In the genomic region with DNA sequence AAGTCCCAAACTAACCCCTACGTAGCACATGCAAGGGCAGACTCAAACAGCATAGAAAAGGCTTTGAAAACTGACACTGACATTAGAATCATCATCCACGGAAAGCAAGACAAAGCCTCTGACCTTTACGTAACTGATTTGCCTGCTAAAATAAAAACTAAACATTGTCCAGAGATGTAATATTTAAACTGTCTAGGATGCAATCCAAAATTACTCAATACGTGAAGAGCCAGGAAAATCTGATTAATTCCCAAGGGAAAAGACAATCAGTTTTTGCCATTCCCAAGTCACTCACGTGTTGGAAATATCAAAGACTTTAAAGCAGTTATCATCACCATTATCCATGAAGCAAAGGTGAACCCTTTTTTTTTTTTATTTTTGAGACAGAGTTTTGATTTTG, we compare ENCODE assay signal across 16 cellular contexts. TPM values are rescaled to one million over a fixed set of nuclear protein-coding genes. Genes with fewer than 3 reads are reported as not detected.
DNase-seq lines count a peak whose midpoint lies in the region; ATAC-seq, FAIRE-seq and TF ChIP-seq lines count a peak whose summit lies in the region.
"Had no signal": no experiment of that assay in that cellular context is flagged by ENCODE, and none has a peak within 500 bp of the region (broad histone marks: within the 10 kb centered on the region; RNA-seq: fewer than 3 reads in every experiment).

No MANE protein-coding gene starts in this region.

- no peak overlapping the region for H3K27ac ChIP-seq in right lobe of liver
- no peak overlapping the region for H3K27ac ChIP-seq in HepG2 (ENCODE audit: extremely low read length, insufficient read depth, low read length)
- H3K27ac ChIP-seq: 22Rv1, A549, BLaER1 had no signal

- no peak overlapping the region for H3K9ac ChIP-seq in HepG2 (ENCODE audit: insufficient read depth, low read depth, low read length)
- H3K9ac ChIP-seq: BLaER1 had no signal

- no peak overlapping the region for H3K4me3 ChIP-seq in right lobe of liver
- no peak overlapping the region for H3K4me3 ChIP-seq in HepG2 (replicated peaks in 1 of 3; ENCODE audit: insufficient read depth in 1 of 3, low read depth in 2 of 3, low read length in 3 of 3)
- no peak overlapping the region for H3K4me3 ChIP-seq in fibroblast of the aortic adventitia (ENCODE audit: low read depth, low read length)
- H3K4me3 ChIP-seq: A549, BLaER1, HAP-1 had no signal

- H4K20me1 ChIP-seq in HepG2 (ENCODE audit: insufficient read depth, low read length), result no peaks in the 10 kb centered on the region
- H4K20me1 ChIP-seq: BLaER1 had no signal

- no peak for TF ChIP-seq CTCF in right lobe of liver (IDR thresholded peaks at IDR 0.05)
- no peak for TF ChIP-seq CTCF in HepG2 (CRISPR knock-in tag; IDR thresholded peaks at IDR 0.05)
- TF ChIP-seq CTCF in fibroblast of the aortic adventitia (IDR thresholded peaks at IDR 0.05; ENCODE audit: insufficient read depth, low read length), result no peak
- TF ChIP-seq CTCF in osteocyte (IDR thresholded peaks at IDR 0.05), result no peak
- TF ChIP-seq CTCF in CD14-positive monocyte (IDR thresholded peaks at IDR 0.05), result no peak

- no peak overlapping the region for H2AFZ ChIP-seq in HepG2 (ENCODE audit: low read length)

- H3K9me3 Mint-ChIP-seq in osteocyte (ENCODE audit: unreplicated experiment) (no peaks in the 10 kb centered on the region), CD14-positive monocyte (peaks cover 0 to 6% (median under 1%) of the 10 kb centered on the region in 7 donors)
- H3K9me3 Mint-ChIP-seq: CD8-positive, alpha-beta T cell had no signal

- H3K4me1 ChIP-seq in right lobe of liver, result no peaks in the 10 kb centered on the region
- no peaks in the 10 kb centered on the region for H3K4me1 ChIP-seq in HepG2 (ENCODE audit: insufficient read depth, low read length)
- H3K4me1 ChIP-seq: A549, HAP-1 had no signal

- H3K36me3 ChIP-seq in right lobe of liver, result no peaks in the 10 kb centered on the region
- no peaks in the 10 kb centered on the region for H3K36me3 ChIP-seq in HepG2 (replicated peaks in 1 of 2; ENCODE audit: control insufficient read depth in 1 of 2, insufficient read depth in 2 of 2, low read length in 2 of 2)
- H3K36me3 ChIP-seq: BLaER1, HAP-1 had no signal

- H3K4me3 Mint-ChIP-seq in osteocyte (ENCODE audit: unreplicated experiment) (no peak overlapping the region), CD14-positive monocyte (no peak overlapping the region)
- H3K4me3 Mint-ChIP-seq: CD8-positive, alpha-beta T cell had no signal

- H3K79me2 ChIP-seq in HepG2 (ENCODE audit: insufficient read depth, low read length), result no peaks in the 10 kb centered on the region

- ATAC-seq in right lobe of liver (peak in 3 of 4 donors; percentile 41 to 67 (median 56)), HepG2 (no peak)
- ATAC-seq: A549; CD8-positive, alpha-beta T cell had no signal

- H3K27ac Mint-ChIP-seq in osteocyte (ENCODE audit: unreplicated experiment) (no peak overlapping the region), CD14-positive monocyte (no peak overlapping the region)
- H3K27ac Mint-ChIP-seq: CD8-positive, alpha-beta T cell had no signal

- FAIRE-seq in HepG2 (lab: Jason Lieb, UNC), result no peak
- FAIRE-seq: A549, H1 had no signal

- TF ChIP-seq EP300 in HepG2 (IDR thresholded peaks at IDR 0.05; ENCODE audit: low read depth in 2 of 2, low read length in 2 of 2) (no peak), HepG2 (CRISPR knock-in tag; IDR thresholded peaks at IDR 0.05; ENCODE audit: borderline replicate concordance) (no peak)

- H3K27me3 ChIP-seq in right lobe of liver (no peaks in the 10 kb centered on the region), HepG2 (ENCODE audit: control insufficient read depth in 1 of 2, insufficient read depth in 2 of 2, low read length in 2 of 2) (0 out of 5 replicates have a peak, but pooled peaks cover 0 to 1% of the 10 kb centered on the region in 2 experiments)
- H3K27me3 ChIP-seq: BLaER1 had no signal

- TF ChIP-seq POLR2A in right lobe of liver (IDR thresholded peaks at IDR 0.05) (no peak), HepG2 (IDR thresholded peaks at IDR 0.05; ENCODE audit: insufficient read depth in 1 of 2, low read depth in 2 of 2, low read length in 2 of 2) (no peak)

- no peaks in the 10 kb centered on the region for H3K4me1 Mint-ChIP-seq in osteocyte (ENCODE audit: unreplicated experiment)
- H3K4me1 Mint-ChIP-seq in CD14-positive monocyte, result peaks cover 2% of the 10 kb centered on the region

- 22% methylated on average over 5 of the region's 5 CpGs for WGBS in right lobe of liver (ENCODE audit: insufficient coverage, low coverage, low lambda C conversion rate, missing lambda C conversion rate)
- WGBS in HepG2 (ENCODE audit: low lambda C conversion rate), result 13% methylated on average over 5 of the region's 5 CpGs

- POLR2A ChIA-PET in HepG2 (lab: Yijun Ruan, JAX), result no interaction called here

- DNase-seq in right lobe of liver (no peak), HepG2 (ENCODE audit: low spot score) (no peak), fibroblast of the aortic adventitia (ENCODE audit: low read depth) (peak; percentile 43), osteocyte (ENCODE audit: extremely low spot score, unreplicated experiment) (peak; percentile 7), H4 (ENCODE audit: low spot score) (no peak), NCI-H446 treated with DMSO at 0.1 percent for 48 hours (lab: John Stamatoyannopoulos, UW) (no peak), CD14-positive monocyte (ENCODE audit: low spot score) (no peak)
- DNase-seq: Calu3; CD8-positive, alpha-beta T cell; DMS79 treated with DMSO at 0.1 percent for 48 hours; GF-D8 had no signal

- no TSS peak for BruUV-seq in HepG2 (replicated peaks; lab: Mats Ljungman, UMichigan)

- peaks cover 36% of the 10 kb centered on the region for H3K27me3 Mint-ChIP-seq in osteocyte (ENCODE audit: unreplicated experiment)
- peaks cover 14 to 26% (median 14%) of the 10 kb centered on the region in 3 donors for H3K27me3 Mint-ChIP-seq in CD14-positive monocyte (ENCODE audit: low read depth in 3 of 3)

- H3K9me3 ChIP-seq in right lobe of liver (no peaks in the 10 kb centered on the region), HepG2 (ENCODE audit: low read length) (no peaks in the 10 kb centered on the region)
- H3K9me3 ChIP-seq: A549, BLaER1, HAP-1 had no signal

- TF ChIP-seq RAD21 in HepG2 (CRISPR knock-in tag; IDR thresholded peaks at IDR 0.05), result no peak

- CTCF ChIA-PET in HepG2 (lab: Yijun Ruan, JAX; ENCODE audit: low intra/inter-chr PET ratio, low total read pairs), result no interaction called here

- H3K4me2 ChIP-seq in HepG2 (ENCODE audit: low read depth, low read length), result no peak overlapping the region
- H3K4me2 ChIP-seq: A549, BLaER1 had no signal

- in situ Hi-C loops in HepG2 (cut with HindIII; ENCODE audit: extremely low pct_ligation_motif_present, low pct_unique_long_range_greater_than_20kb), result no loop called here

- intact Hi-C loops in right lobe of liver (cut with DNase I) (no loop called here), HepG2 (cut with micrococcal nuclease; ENCODE audit: unreplicated experiment) (no loop called here), CD14-positive monocyte (cut with micrococcal nuclease) (no loop called here)

- no peaks in the 10 kb centered on the region for H3K36me3 Mint-ChIP-seq in osteocyte (ENCODE audit: unreplicated experiment)
- H3K36me3 Mint-ChIP-seq in CD14-positive monocyte, result no peaks in the 10 kb centered on the region
- H3K36me3 Mint-ChIP-seq: CD8-positive, alpha-beta T cell had no signal

RNA-seq across cellular contexts. Expression of a gene that starts 13.3 kb away (rescaled TPM):
- total RNA-seq in right lobe of liver (not detected), HepG2 (2016; rRNA removed; fragmentation: Illumina TruSeq; extraction: Trizol) (not detected in 2 replicates), fibroblast of the aortic adventitia (ENCODE audit: low replicate concordance) (not detected in 2 replicates), osteocyte (not detected in 2 replicates)
- not detected in 2 replicates for total RNA-seq in HepG2 (2016; cell fraction: cytosol; rRNA removed; fragmentation: Illumina TruSeq; extraction: Trizol; ENCODE audit: low read depth)
- not detected in 2 replicates for total RNA-seq in HepG2 (2016; cell fraction: insoluble cytoplasmic fraction; rRNA removed; fragmentation: Illumina TruSeq; extraction: Trizol)
- not detected in 2 replicates for total RNA-seq in HepG2 (2016; cell fraction: membrane; rRNA removed; fragmentation: Illumina TruSeq; extraction: Trizol)
- total RNA-seq in HepG2 (2016; cell fraction: nucleus; rRNA removed; fragmentation: Illumina TruSeq; extraction: Trizol), result not detected in 2 replicates
- polyA plus RNA-seq in HepG2 (2011; rRNA removed) (not detected in 2 replicates), CD14-positive monocyte (not detected)
- polyA plus RNA-seq in HepG2 (2011; cell fraction: cytosol; rRNA removed), result not detected in 2 replicates
- polyA plus RNA-seq in HepG2 (2011; cell fraction: nucleus; rRNA removed), result not detected in 2 replicates
- polyA plus RNA-seq in HepG2 (2012), result not detected in 2 replicates
- not detected in 2 replicates for polyA plus RNA-seq in HepG2 (2016; cell fraction: cytosol; fragmentation: Illumina TruSeq; extraction: Trizol; ENCODE audit: low read depth)
- not detected in 2 replicates for polyA plus RNA-seq in HepG2 (2016; cell fraction: insoluble cytoplasmic fraction; fragmentation: Illumina TruSeq; extraction: Trizol; ENCODE audit: low read depth)
- not detected in 2 replicates for polyA plus RNA-seq in HepG2 (2016; cell fraction: membrane; fragmentation: Illumina TruSeq; extraction: Trizol; ENCODE audit: low read depth)
- not detected in 2 replicates for polyA plus RNA-seq in HepG2 (2016; cell fraction: nucleus; fragmentation: Illumina TruSeq; extraction: Trizol; ENCODE audit: insufficient read depth, low read depth)
- not detected in 2 replicates for polyA minus RNA-seq in HepG2 (2011; rRNA and poly(A)+ RNA removed; ENCODE audit: low replicate concordance)
- not detected in 2 replicates for polyA minus RNA-seq in HepG2 (2011; cell fraction: cytosol; rRNA and poly(A)+ RNA removed)
- polyA minus RNA-seq in HepG2 (2011; cell fraction: nucleus; rRNA and poly(A)+ RNA removed), result not detected in 2 replicates
- total RNA-seq in H4 (2014; rRNA removed; shearing (Covaris generic)), result not detected in 2 replicates
- total RNA-seq: Calu3; CD8-positive, alpha-beta T cell; H1 had no signal
- polyA plus RNA-seq: A549, H1 had no signal

RNA-seq across cellular contexts. Expression of a gene that starts 25.3 kb away (rescaled TPM):
- total RNA-seq in right lobe of liver, result 10 to 100 TPM in 1 of 6 experiments, 1 to 10 TPM in 5; 5.2 to 10.8 (median 7.6) TPM
- 39.4 and 44.0 TPM in 2 replicates for total RNA-seq in HepG2 (2016; rRNA removed; fragmentation: Illumina TruSeq; extraction: Trizol)
- 6.2 and 7.8 TPM in 2 replicates for total RNA-seq in HepG2 (2016; cell fraction: cytosol; rRNA removed; fragmentation: Illumina TruSeq; extraction: Trizol; ENCODE audit: low read depth)
- total RNA-seq in HepG2 (2016; cell fraction: insoluble cytoplasmic fraction; rRNA removed; fragmentation: Illumina TruSeq; extraction: Trizol), result 38.4 and 46.4 TPM in 2 replicates
- total RNA-seq in HepG2 (2016; cell fraction: membrane; rRNA removed; fragmentation: Illumina TruSeq; extraction: Trizol), result 10.0 and 10.2 TPM in 2 replicates
- total RNA-seq in HepG2 (2016; cell fraction: nucleus; rRNA removed; fragmentation: Illumina TruSeq; extraction: Trizol), result 21.0 and 22.3 TPM in 2 replicates
- 14.8 and 18.4 TPM in 2 replicates for polyA plus RNA-seq in HepG2 (2011; rRNA removed)
- polyA plus RNA-seq in HepG2 (2011; cell fraction: cytosol; rRNA removed), result 13.9 and 19.4 TPM in 2 replicates
- 42.5 and 45.1 TPM in 2 replicates for polyA plus RNA-seq in HepG2 (2011; cell fraction: nucleus; rRNA removed)
- polyA plus RNA-seq in HepG2 (2012), result 14.6 and 19.9 TPM in 2 replicates
- 5.6 and 5.7 TPM in 2 replicates for polyA plus RNA-seq in HepG2 (2016; cell fraction: cytosol; fragmentation: Illumina TruSeq; extraction: Trizol; ENCODE audit: low read depth)
- 36.5 and 39.9 TPM in 2 replicates for polyA plus RNA-seq in HepG2 (2016; cell fraction: insoluble cytoplasmic fraction; fragmentation: Illumina TruSeq; extraction: Trizol; ENCODE audit: low read depth)
- 7.6 and 8.2 TPM in 2 replicates for polyA plus RNA-seq in HepG2 (2016; cell fraction: membrane; fragmentation: Illumina TruSeq; extraction: Trizol; ENCODE audit: low read depth)
- polyA plus RNA-seq in HepG2 (2016; cell fraction: nucleus; fragmentation: Illumina TruSeq; extraction: Trizol; ENCODE audit: insufficient read depth, low read depth), result 51.2 and 56.8 TPM in 2 replicates
- 24.9 and 39.6 TPM in 2 replicates for polyA minus RNA-seq in HepG2 (2011; rRNA and poly(A)+ RNA removed; ENCODE audit: low replicate concordance)
- 10.6 and 12.4 TPM in 2 replicates for polyA minus RNA-seq in HepG2 (2011; cell fraction: cytosol; rRNA and poly(A)+ RNA removed)
- 4.5 and 4.8 TPM in 2 replicates for polyA minus RNA-seq in HepG2 (2011; cell fraction: nucleus; rRNA and poly(A)+ RNA removed)
- 16.3 and 16.9 TPM in 2 replicates for total RNA-seq in fibroblast of the aortic adventitia (ENCODE audit: low replicate concordance)
- total RNA-seq in osteocyte, result 20.7 and 22.8 TPM in 2 replicates
- 25.7 and 31.0 TPM in 2 replicates for total RNA-seq in H4 (2014; rRNA removed; shearing (Covaris generic))
- 10 to 100 TPM in 1 of 2 donors, 1 to 10 TPM in 1; 6.7 to 10.4 TPM for polyA plus RNA-seq in CD14-positive monocyte

RNA-seq across cellular contexts. Expression of a gene that starts 25.7 kb away (rescaled TPM):
- total RNA-seq in right lobe of liver (10 to 100 TPM; 13.5 to 19.4 (median 16.0) TPM), HepG2 (2016; rRNA removed; fragmentation: Illumina TruSeq; extraction: Trizol) (7.7 and 11.2 TPM in 2 replicates), fibroblast of the aortic adventitia (ENCODE audit: low replicate concordance) (14.6 and 27.1 TPM in 2 replicates), osteocyte (12.4 and 13.4 TPM in 2 replicates)
- total RNA-seq in HepG2 (2016; cell fraction: cytosol; rRNA removed; fragmentation: Illumina TruSeq; extraction: Trizol; ENCODE audit: low read depth), result 4.4 and 5.3 TPM in 2 replicates
- 6.8 and 10.6 TPM in 2 replicates for total RNA-seq in HepG2 (2016; cell fraction: insoluble cytoplasmic fraction; rRNA removed; fragmentation: Illumina TruSeq; extraction: Trizol)
- 10.0 and 10.4 TPM in 2 replicates for total RNA-seq in HepG2 (2016; cell fraction: membrane; rRNA removed; fragmentation: Illumina TruSeq; extraction: Trizol)
- 10.2 and 13.8 TPM in 2 replicates for total RNA-seq in HepG2 (2016; cell fraction: nucleus; rRNA removed; fragmentation: Illumina TruSeq; extraction: Trizol)
- polyA plus RNA-seq in HepG2 (2011; rRNA removed) (21.5 and 24.0 TPM in 2 replicates), CD14-positive monocyte (1 to 10 TPM; 1.2 to 1.7 TPM)
- polyA plus RNA-seq in HepG2 (2011; cell fraction: cytosol; rRNA removed), result 11.3 and 15.3 TPM in 2 replicates
- polyA plus RNA-seq in HepG2 (2011; cell fraction: nucleus; rRNA removed), result 122 and 127 TPM in 2 replicates
- 13.0 and 15.1 TPM in 2 replicates for polyA plus RNA-seq in HepG2 (2012)
- polyA plus RNA-seq in HepG2 (2016; cell fraction: cytosol; fragmentation: Illumina TruSeq; extraction: Trizol; ENCODE audit: low read depth), result 4.9 and 6.1 TPM in 2 replicates
- 7.2 and 10.0 TPM in 2 replicates for polyA plus RNA-seq in HepG2 (2016; cell fraction: insoluble cytoplasmic fraction; fragmentation: Illumina TruSeq; extraction: Trizol; ENCODE audit: low read depth)
- 9.7 and 11.0 TPM in 2 replicates for polyA plus RNA-seq in HepG2 (2016; cell fraction: membrane; fragmentation: Illumina TruSeq; extraction: Trizol; ENCODE audit: low read depth)
- polyA plus RNA-seq in HepG2 (2016; cell fraction: nucleus; fragmentation: Illumina TruSeq; extraction: Trizol; ENCODE audit: insufficient read depth, low read depth), result 32.8 and 38.7 TPM in 2 replicates
- polyA minus RNA-seq in HepG2 (2011; rRNA and poly(A)+ RNA removed; ENCODE audit: low replicate concordance), result 11.0 and 13.9 TPM in 2 replicates
- polyA minus RNA-seq in HepG2 (2011; cell fraction: cytosol; rRNA and poly(A)+ RNA removed), result 4.7 and 10.5 TPM in 2 replicates
- polyA minus RNA-seq in HepG2 (2011; cell fraction: nucleus; rRNA and poly(A)+ RNA removed), result 12.6 and 14.9 TPM in 2 replicates
- total RNA-seq in H4 (2014; rRNA removed; shearing (Covaris generic)), result 7.7 and 7.9 TPM in 2 replicates

RNA-seq across cellular contexts. Expression of a gene that starts 38.8 kb away (rescaled TPM):
- total RNA-seq in right lobe of liver (under 1 TPM in 2 of 6 experiments, not detected in 4; 0.18 to 0.37 TPM), HepG2 (2016; rRNA removed; fragmentation: Illumina TruSeq; extraction: Trizol) (not detected in 2 replicates), fibroblast of the aortic adventitia (ENCODE audit: low replicate concordance) (0.09 TPM in 1 of 2 replicates, not detected in the other), osteocyte (not detected in 2 replicates)
- total RNA-seq in HepG2 (2016; cell fraction: cytosol; rRNA removed; fragmentation: Illumina TruSeq; extraction: Trizol; ENCODE audit: low read depth), result not detected in 2 replicates
- total RNA-seq in HepG2 (2016; cell fraction: insoluble cytoplasmic fraction; rRNA removed; fragmentation: Illumina TruSeq; extraction: Trizol), result not detected in 2 replicates
- not detected in 2 replicates for total RNA-seq in HepG2 (2016; cell fraction: membrane; rRNA removed; fragmentation: Illumina TruSeq; extraction: Trizol)
- not detected in 2 replicates for total RNA-seq in HepG2 (2016; cell fraction: nucleus; rRNA removed; fragmentation: Illumina TruSeq; extraction: Trizol)
- polyA plus RNA-seq in HepG2 (2011; rRNA removed) (not detected in 2 replicates), CD14-positive monocyte (not detected)
- polyA plus RNA-seq in HepG2 (2011; cell fraction: cytosol; rRNA removed), result not detected in 2 replicates
- 0.17 and 0.24 TPM in 2 replicates for polyA plus RNA-seq in HepG2 (2011; cell fraction: nucleus; rRNA removed)
- 0.09 TPM in 1 of 2 replicates, not detected in the other for polyA plus RNA-seq in HepG2 (2012)
- not detected in 2 replicates for polyA plus RNA-seq in HepG2 (2016; cell fraction: cytosol; fragmentation: Illumina TruSeq; extraction: Trizol; ENCODE audit: low read depth)
- polyA plus RNA-seq in HepG2 (2016; cell fraction: insoluble cytoplasmic fraction; fragmentation: Illumina TruSeq; extraction: Trizol; ENCODE audit: low read depth), result not detected in 2 replicates
- not detected in 2 replicates for polyA plus RNA-seq in HepG2 (2016; cell fraction: membrane; fragmentation: Illumina TruSeq; extraction: Trizol; ENCODE audit: low read depth)
- not detected in 2 replicates for polyA plus RNA-seq in HepG2 (2016; cell fraction: nucleus; fragmentation: Illumina TruSeq; extraction: Trizol; ENCODE audit: insufficient read depth, low read depth)
- polyA minus RNA-seq in HepG2 (2011; rRNA and poly(A)+ RNA removed; ENCODE audit: low replicate concordance), result 0.14 TPM in 1 of 2 replicates, not detected in the other
- polyA minus RNA-seq in HepG2 (2011; cell fraction: cytosol; rRNA and poly(A)+ RNA removed), result not detected in 2 replicates
- 0.25 TPM in 1 of 2 replicates, not detected in the other for polyA minus RNA-seq in HepG2 (2011; cell fraction: nucleus; rRNA and poly(A)+ RNA removed)
- total RNA-seq in H4 (2014; rRNA removed; shearing (Covaris generic)), result not detected in 2 replicates
- total RNA-seq: Calu3; CD8-positive, alpha-beta T cell had no signal

RNA-seq across cellular contexts. Expression of a gene that starts 41.0 kb away (rescaled TPM):
- total RNA-seq in right lobe of liver (not detected), HepG2 (2016; rRNA removed; fragmentation: Illumina TruSeq; extraction: Trizol) (not detected in 2 replicates), fibroblast of the aortic adventitia (ENCODE audit: low replicate concordance) (not detected in 2 replicates), osteocyte (not detected in 2 replicates)
- not detected in 2 replicates for total RNA-seq in HepG2 (2016; cell fraction: cytosol; rRNA removed; fragmentation: Illumina TruSeq; extraction: Trizol; ENCODE audit: low read depth)
- total RNA-seq in HepG2 (2016; cell fraction: insoluble cytoplasmic fraction; rRNA removed; fragmentation: Illumina TruSeq; extraction: Trizol), result not detected in 2 replicates
- total RNA-seq in HepG2 (2016; cell fraction: membrane; rRNA removed; fragmentation: Illumina TruSeq; extraction: Trizol), result not detected in 2 replicates
- not detected in 2 replicates for total RNA-seq in HepG2 (2016; cell fraction: nucleus; rRNA removed; fragmentation: Illumina TruSeq; extraction: Trizol)
- polyA plus RNA-seq in HepG2 (2011; rRNA removed) (not detected in 2 replicates), CD14-positive monocyte (not detected)
- not detected in 2 replicates for polyA plus RNA-seq in HepG2 (2011; cell fraction: cytosol; rRNA removed)
- polyA plus RNA-seq in HepG2 (2011; cell fraction: nucleus; rRNA removed), result not detected in 2 replicates
- not detected in 2 replicates for polyA plus RNA-seq in HepG2 (2012)
- not detected in 2 replicates for polyA plus RNA-seq in HepG2 (2016; cell fraction: cytosol; fragmentation: Illumina TruSeq; extraction: Trizol; ENCODE audit: low read depth)
- not detected in 2 replicates for polyA plus RNA-seq in HepG2 (2016; cell fraction: insoluble cytoplasmic fraction; fragmentation: Illumina TruSeq; extraction: Trizol; ENCODE audit: low read depth)
- polyA plus RNA-seq in HepG2 (2016; cell fraction: membrane; fragmentation: Illumina TruSeq; extraction: Trizol; ENCODE audit: low read depth), result not detected in 2 replicates
- polyA plus RNA-seq in HepG2 (2016; cell fraction: nucleus; fragmentation: Illumina TruSeq; extraction: Trizol; ENCODE audit: insufficient read depth, low read depth), result not detected in 2 replicates
- polyA minus RNA-seq in HepG2 (2011; rRNA and poly(A)+ RNA removed; ENCODE audit: low replicate concordance), result not detected in 2 replicates
- not detected in 2 replicates for polyA minus RNA-seq in HepG2 (2011; cell fraction: cytosol; rRNA and poly(A)+ RNA removed)
- polyA minus RNA-seq in HepG2 (2011; cell fraction: nucleus; rRNA and poly(A)+ RNA removed), result not detected in 2 replicates
- total RNA-seq in H4 (2014; rRNA removed; shearing (Covaris generic)), result not detected in 2 replicates
- total RNA-seq: Calu3; CD8-positive, alpha-beta T cell; H1 had no signal
- polyA plus RNA-seq: A549, H1 had no signal

Comparison
In these comparisons a context has a peak if more than half of its experiments do, and no peak if none do; other contexts are left out.
1. DNase-seq: peak in fibroblast of the aortic adventitia (single experiment) and osteocyte (single experiment); none in right lobe of liver (0 of 3), HepG2 (single experiment), H4 (single experiment), NCI-H446 treated with DMSO at 0.1 percent for 48 hours (single experiment) and CD14-positive monocyte (single experiment).